ENCODE assay signal across 26 cellular contexts in genomic region chr16:83397601-83398000, GRCh38.
"Had no signal": no experiment of that assay in that cellular context is flagged by ENCODE, and none has a peak within 500 bp of the region (broad histone marks: within the 10 kb centered on the region; RNA-seq: fewer than 3 reads in every experiment).

No MANE protein-coding gene starts in this region.

- H3K4me3 ChIP-seq: neural progenitor cell, ovary, psoas muscle, right lobe of liver, sigmoid colon, stomach, tibial artery, transverse colon, upper lobe of right lung, uterus had no signal

- H3K4me1 ChIP-seq: neural progenitor cell, parathyroid adenoma, psoas muscle, right lobe of liver, sigmoid colon, stomach, transverse colon, upper lobe of right lung, uterus had no signal

- H3K27ac Mint-ChIP-seq: naive thymus-derived CD4-positive, alpha-beta T cell; natural killer cell; neural progenitor cell; stimulated activated effector memory CD8-positive, alpha-beta T cell treated with anti-CD3 and anti-CD28 coated beads, Interleukin-12 subunit alpha, Interleukin-12 subunit beta, amount 100 ng/mL, for 72 hours; stimulated activated naive B cell treated with anti-CD40 and anti-IgM and Interleukin-4, amounts not matched to agents 10 μg/mL and 1 μg/mL and 100 μg/mL, for 72 hours; stimulated activated naive CD8-positive, alpha-beta T cell treated with anti-CD3 and anti-CD28 coated beads, Interleukin-15, Interleukin-2, amounts not matched to agents 100 ng/mL and 50 ng/mL, for 24 hours; type B pancreatic cell had no signal

- H3K36me3 ChIP-seq: neural progenitor cell, ovary, right lobe of liver, sigmoid colon, stomach, tibial artery, transverse colon, upper lobe of right lung, uterus had no signal

- H3K4me1 Mint-ChIP-seq: naive thymus-derived CD4-positive, alpha-beta T cell; natural killer cell; stimulated activated effector memory CD8-positive, alpha-beta T cell treated with anti-CD3 and anti-CD28 coated beads, Interleukin-12 subunit alpha, Interleukin-12 subunit beta, amount 100 ng/mL, for 72 hours; stimulated activated naive B cell treated with anti-CD40 and anti-IgM and Interleukin-4, amounts not matched to agents 10 μg/mL and 1 μg/mL and 100 μg/mL, for 72 hours had no signal

- ATAC-seq: naive thymus-derived CD4-positive, alpha-beta T cell; natural killer cell; psoas muscle; right cardiac atrium; right lobe of liver; stimulated activated effector memory CD8-positive, alpha-beta T cell treated with anti-CD3 and anti-CD28 coated beads, Interleukin-12 subunit alpha, Interleukin-12 subunit beta, amount 100 ng/mL, for 72 hours; stimulated activated naive B cell treated with anti-CD40 and anti-IgM and Interleukin-4, amounts not matched to agents 10 μg/mL and 1 μg/mL and 100 μg/mL, for 72 hours; upper lobe of right lung had no signal

- DNase-seq: naive thymus-derived CD4-positive, alpha-beta T cell; natural killer cell; occipital lobe; ovary; psoas muscle; right cardiac atrium; right lobe of liver; sigmoid colon; small intestine; stimulated activated CD4-positive, alpha-beta T cell treated with anti-CD3 and anti-CD28 coated beads, Interleukin-15, amount 100 ng/mL, for 24 hours; stimulated activated CD4-positive, alpha-beta T cell treated with anti-CD3 and anti-CD28 coated beads, Interleukin-2, amount 100 ng/mL, for 24 hours; stimulated activated CD4-positive, alpha-beta T cell treated with anti-CD3 and anti-CD28 coated beads, Interleukin-2, amount 100 ng/mL, for 48 hours; stimulated activated CD4-positive, alpha-beta T cell treated with anti-CD3 and anti-CD28 coated beads, Interleukin-4, amount 100 ng/mL, for 24 hours; stimulated activated naive B cell treated with anti-CD40 and anti-IgM and Interleukin-4, amounts not matched to agents 10 μg/mL and 1 μg/mL and 100 μg/mL, for 72 hours; stimulated activated naive CD4-positive, alpha-beta T cell treated with Interleukin-2 at 50 U/mL for 16 hours; stomach; tibial artery; transverse colon; upper lobe of right lung; uterus had no signal

- H3K27me3 Mint-ChIP-seq: stimulated activated naive CD8-positive, alpha-beta T cell treated with anti-CD3 and anti-CD28 coated beads, Interleukin-15, Interleukin-2, amounts not matched to agents 100 ng/mL and 50 ng/mL, for 24 hours; type B pancreatic cell had no signal

- H3K27me3 ChIP-seq: neural progenitor cell, ovary, right lobe of liver, sigmoid colon, stomach, tibial artery, transverse colon, upper lobe of right lung, uterus had no signal

- H3K36me3 Mint-ChIP-seq: naive thymus-derived CD4-positive, alpha-beta T cell; natural killer cell; neural progenitor cell; stimulated activated effector memory CD8-positive, alpha-beta T cell treated with anti-CD3 and anti-CD28 coated beads, Interleukin-12 subunit alpha, Interleukin-12 subunit beta, amount 100 ng/mL, for 72 hours; stimulated activated naive B cell treated with anti-CD40 and anti-IgM and Interleukin-4, amounts not matched to agents 10 μg/mL and 1 μg/mL and 100 μg/mL, for 72 hours; type B pancreatic cell had no signal

- H3K27ac ChIP-seq: neural progenitor cell, ovary, parathyroid adenoma, psoas muscle, right lobe of liver, sigmoid colon, stomach, transverse colon, upper lobe of right lung, uterus had no signal

- H3K9me3 ChIP-seq: ovary, psoas muscle, right lobe of liver, sigmoid colon, tibial artery, transverse colon, upper lobe of right lung, uterus had no signal

- H3K4me3 Mint-ChIP-seq: naive thymus-derived CD4-positive, alpha-beta T cell; natural killer cell; nephron; neural progenitor cell; stimulated activated effector memory CD8-positive, alpha-beta T cell treated with anti-CD3 and anti-CD28 coated beads, Interleukin-12 subunit alpha, Interleukin-12 subunit beta, amount 100 ng/mL, for 72 hours; stimulated activated naive B cell treated with anti-CD40 and anti-IgM and Interleukin-4, amounts not matched to agents 10 μg/mL and 1 μg/mL and 100 μg/mL, for 72 hours; stimulated activated naive CD8-positive, alpha-beta T cell treated with anti-CD3 and anti-CD28 coated beads, Interleukin-15, Interleukin-2, amounts not matched to agents 100 ng/mL and 50 ng/mL, for 24 hours; type B pancreatic cell had no signal
